ENCODE assay signal across 1 cellular context in genomic region chr11:70076461-70076931, GRCh38.
TF ChIP-seq lines count a peak whose summit lies in the region.

No MANE protein-coding gene starts in this region.

TF ChIP-seq in H1, 55 proteins besides CTCF, POLR2A, EP300 and RAD21:
- no peak for TF ChIP-seq NRF1 (IDR thresholded peaks at IDR 0.05; ENCODE audit: low read depth, low read length)
- no peak for TF ChIP-seq EZH2 (IDR thresholded peaks at IDR 0.05; ENCODE audit: low read depth, low read length, severe bottlenecking)
- no peak for TF ChIP-seq ZNF274 (IDR thresholded peaks at IDR 0.05; ENCODE audit: borderline replicate concordance, extremely low read depth, low read length)
- no peak for TF ChIP-seq PHF8 (conservative IDR thresholded peaks at IDR 0.05; ENCODE audit: low read depth, low read length)
- no peak for TF ChIP-seq EGR1 (IDR thresholded peaks at IDR 0.05; ENCODE audit: borderline replicate concordance, low read depth, low read length)
- TF ChIP-seq JUND (IDR thresholded peaks at IDR 0.05; ENCODE audit: low read length) = no peak
- no peak for TF ChIP-seq SIX5 (IDR thresholded peaks at IDR 0.05; ENCODE audit: low read depth, low read length)
- TF ChIP-seq TEAD4 (IDR thresholded peaks at IDR 0.05; ENCODE audit: low read depth, low read length) = no peak
- TF ChIP-seq TCF12 (IDR thresholded peaks at IDR 0.05; ENCODE audit: low read depth, low read length) = no peak
- no peak for TF ChIP-seq POLR2AphosphoS5 (IDR thresholded peaks at IDR 0.05; ENCODE audit: low read depth, low read length)
- no peak for TF ChIP-seq CHD1 (IDR thresholded peaks at IDR 0.05; ENCODE audit: low read depth, low read length)
- TF ChIP-seq CREB1 (IDR thresholded peaks at IDR 0.05) = no peak
- TF ChIP-seq TAF1 (IDR thresholded peaks at IDR 0.05; ENCODE audit: low read depth, low read length) = no peak
- no peak for TF ChIP-seq HDAC6 (IDR thresholded peaks at IDR 0.05; ENCODE audit: low read depth, low read length)
- no peak for TF ChIP-seq KDM1A (IDR thresholded peaks at IDR 0.05; ENCODE audit: borderline replicate concordance, low read length)
- no peak for TF ChIP-seq YY1 (IDR thresholded peaks at IDR 0.05; ENCODE audit: low read depth, low read length)
- TF ChIP-seq TAF7 (optimal IDR thresholded peaks at IDR 0.05; ENCODE audit: borderline replicate concordance, low read depth, low read length) = no peak
- TF ChIP-seq JUN (IDR thresholded peaks at IDR 0.05; ENCODE audit: low read depth, low read length) = no peak
